ENCODE assay signal across 34 cellular contexts in the genomic region with DNA sequence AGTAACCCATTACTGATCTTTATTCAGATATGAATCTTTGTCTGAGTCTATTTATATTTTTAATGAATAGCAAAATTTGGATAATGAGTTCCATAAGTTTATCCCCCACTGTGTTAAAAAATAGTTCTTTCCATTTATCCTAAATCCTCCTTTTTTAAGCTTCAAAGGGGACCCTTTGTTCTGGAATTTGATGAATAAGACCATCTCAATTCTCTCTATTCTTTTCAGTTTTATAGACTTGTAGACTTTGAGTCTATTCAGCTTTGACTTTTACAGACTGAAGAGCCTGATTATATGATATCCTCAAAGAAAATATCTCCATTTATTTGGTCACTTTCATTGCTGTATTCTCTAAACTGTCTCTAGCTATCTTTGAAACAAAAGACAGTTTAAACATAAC.
"Had no signal": no experiment of that assay in that cellular context is flagged by ENCODE, and none has a peak within 500 bp of the region (broad histone marks: within the 10 kb centered on the region; RNA-seq: fewer than 3 reads in every experiment).

No MANE protein-coding gene starts in this region.

- H3K27me3 ChIP-seq: MG63 had no signal

- H3K4me3 ChIP-seq: MG63 had no signal

- H3K36me3 ChIP-seq: MG63 had no signal

- DNase-seq: Karpas-422, Kasumi-1, MG63, MM.1S, MV-4-11, NCI-H1048, NCI-H1092, NCI-H1092 treated with DMSO at 0.1 percent for 48 hours, NCI-H1105, NCI-H1105 treated with DMSO at 0.1 percent for 48 hours, NCI-H1417, NCI-H1417 treated with DMSO at 0.1 percent for 48 hours, NCI-H1436, NCI-H1436 treated with DMSO at 0.1 percent for 48 hours, NCI-H146, NCI-H1694 treated with DMSO at 0.1 percent for 48 hours, NCI-H187, NCI-H187 treated with DMSO at 0.1 percent for 48 hours, NCI-H1930, NCI-H2029, NCI-H2029 treated with DMSO at 0.1 percent for 48 hours, NCI-H2081, NCI-H2081 treated with DMSO at 0.1 percent for 48 hours, NCI-H2107, NCI-H2171, NCI-H2171 treated with DMSO at 0.1 percent for 48 hours, NCI-H2227 treated with DMSO at 0.1 percent for 48 hours, NCI-H226, NCI-H345, NCI-H446, NCI-H446 treated with DMSO at 0.1 percent for 48 hours, NCI-H510A, NCI-H510A treated with DMSO at 0.1 percent for 48 hours, NCI-H524 had no signal

- H3K9me3 ChIP-seq: MG63 had no signal
